Comparison of ENCODE assay signal across 1 cellular context in the genomic region with DNA sequence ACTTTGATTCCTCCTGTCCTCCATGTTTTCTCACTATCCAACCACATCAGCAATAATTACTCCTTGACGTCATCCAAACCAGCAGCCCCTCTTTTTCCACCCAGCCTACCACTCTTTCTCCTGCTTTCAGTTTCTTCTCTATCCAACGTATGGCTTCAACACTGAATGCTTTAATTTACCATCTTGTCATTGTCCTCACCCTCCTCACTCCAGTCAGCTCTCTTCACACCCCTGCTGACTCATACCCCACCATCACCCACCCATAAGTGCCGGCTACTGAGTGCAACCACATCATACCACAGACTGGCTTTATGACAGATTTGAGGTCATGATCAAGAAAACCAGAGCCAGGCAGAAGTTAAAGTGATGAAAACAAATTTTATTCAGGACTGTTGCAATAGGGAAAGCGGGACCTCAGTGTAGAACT.
TF ChIP-seq lines count a peak whose summit lies in the region.

No MANE protein-coding gene starts in this region.

TF ChIP-seq in HepG2, 621 proteins besides CTCF, POLR2A, EP300 and RAD21 (continued from another document):
- TF ChIP-seq ZNF292 (CRISPR knock-in tag; IDR thresholded peaks at IDR 0.05; ENCODE audit: borderline replicate concordance, low read depth) (no peak), CREB1 (IDR thresholded peaks at IDR 0.05) (peak; percentile 79), CREB1 (CRISPR knock-in tag; IDR thresholded peaks at IDR 0.05) (no peak), ZNF768 (CRISPR knock-in tag; IDR thresholded peaks at IDR 0.05) (no peak), ZNF558 (CRISPR knock-in tag; IDR thresholded peaks at IDR 0.05; ENCODE audit: borderline replicate concordance) (no peak), ZNF777 (CRISPR knock-in tag; IDR thresholded peaks at IDR 0.05) (no peak), REPIN1 (CRISPR knock-in tag; IDR thresholded peaks at IDR 0.05; ENCODE audit: borderline replicate concordance, low read depth) (no peak)
- TF ChIP-seq, protein P1, sequence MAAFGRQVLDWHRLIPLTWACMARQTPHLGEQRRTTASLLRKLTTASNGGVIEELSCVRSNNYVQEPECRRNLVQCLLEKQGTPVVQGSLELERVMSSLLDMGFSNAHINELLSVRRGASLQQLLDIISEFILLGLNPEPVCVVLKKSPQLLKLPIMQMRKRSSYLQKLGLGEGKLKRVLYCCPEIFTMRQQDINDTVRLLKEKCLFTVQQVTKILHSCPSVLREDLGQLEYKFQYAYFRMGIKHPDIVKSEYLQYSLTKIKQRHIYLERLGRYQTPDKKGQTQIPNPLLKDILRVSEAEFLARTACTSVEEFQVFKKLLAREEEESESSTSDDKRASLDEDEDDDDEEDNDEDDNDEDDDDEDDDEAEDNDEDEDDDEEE (CRISPR knock-in tag; IDR thresholded peaks at IDR 0.05) = no peak
- TF ChIP-seq, protein P2, sequence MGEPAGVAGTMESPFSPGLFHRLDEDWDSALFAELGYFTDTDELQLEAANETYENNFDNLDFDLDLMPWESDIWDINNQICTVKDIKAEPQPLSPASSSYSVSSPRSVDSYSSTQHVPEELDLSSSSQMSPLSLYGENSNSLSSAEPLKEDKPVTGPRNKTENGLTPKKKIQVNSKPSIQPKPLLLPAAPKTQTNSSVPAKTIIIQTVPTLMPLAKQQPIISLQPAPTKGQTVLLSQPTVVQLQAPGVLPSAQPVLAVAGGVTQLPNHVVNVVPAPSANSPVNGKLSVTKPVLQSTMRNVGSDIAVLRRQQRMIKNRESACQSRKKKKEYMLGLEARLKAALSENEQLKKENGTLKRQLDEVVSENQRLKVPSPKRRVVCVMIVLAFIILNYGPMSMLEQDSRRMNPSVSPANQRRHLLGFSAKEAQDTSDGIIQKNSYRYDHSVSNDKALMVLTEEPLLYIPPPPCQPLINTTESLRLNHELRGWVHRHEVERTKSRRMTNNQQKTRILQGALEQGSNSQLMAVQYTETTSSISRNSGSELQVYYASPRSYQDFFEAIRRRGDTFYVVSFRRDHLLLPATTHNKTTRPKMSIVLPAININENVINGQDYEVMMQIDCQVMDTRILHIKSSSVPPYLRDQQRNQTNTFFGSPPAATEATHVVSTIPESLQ (CRISPR knock-in tag; conservative IDR thresholded peaks at IDR 0.05) = no peak
- TF ChIP-seq, protein P3, sequence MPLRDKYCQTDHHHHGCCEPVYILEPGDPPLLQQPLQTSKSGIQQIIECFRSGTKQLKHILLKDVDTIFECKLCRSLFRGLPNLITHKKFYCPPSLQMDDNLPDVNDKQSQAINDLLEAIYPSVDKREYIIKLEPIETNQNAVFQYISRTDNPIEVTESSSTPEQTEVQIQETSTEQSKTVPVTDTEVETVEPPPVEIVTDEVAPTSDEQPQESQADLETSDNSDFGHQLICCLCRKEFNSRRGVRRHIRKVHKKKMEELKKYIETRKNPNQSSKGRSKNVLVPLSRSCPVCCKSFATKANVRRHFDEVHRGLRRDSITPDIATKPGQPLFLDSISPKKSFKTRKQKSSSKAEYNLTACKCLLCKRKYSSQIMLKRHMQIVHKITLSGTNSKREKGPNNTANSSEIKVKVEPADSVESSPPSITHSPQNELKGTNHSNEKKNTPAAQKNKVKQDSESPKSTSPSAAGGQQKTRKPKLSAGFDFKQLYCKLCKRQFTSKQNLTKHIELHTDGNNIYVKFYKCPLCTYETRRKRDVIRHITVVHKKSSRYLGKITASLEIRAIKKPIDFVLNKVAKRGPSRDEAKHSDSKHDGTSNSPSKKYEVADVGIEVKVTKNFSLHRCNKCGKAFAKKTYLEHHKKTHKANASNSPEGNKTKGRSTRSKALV (CRISPR knock-in tag; IDR thresholded peaks at IDR 0.05) = no peak
- TF ChIP-seq, protein P4, sequence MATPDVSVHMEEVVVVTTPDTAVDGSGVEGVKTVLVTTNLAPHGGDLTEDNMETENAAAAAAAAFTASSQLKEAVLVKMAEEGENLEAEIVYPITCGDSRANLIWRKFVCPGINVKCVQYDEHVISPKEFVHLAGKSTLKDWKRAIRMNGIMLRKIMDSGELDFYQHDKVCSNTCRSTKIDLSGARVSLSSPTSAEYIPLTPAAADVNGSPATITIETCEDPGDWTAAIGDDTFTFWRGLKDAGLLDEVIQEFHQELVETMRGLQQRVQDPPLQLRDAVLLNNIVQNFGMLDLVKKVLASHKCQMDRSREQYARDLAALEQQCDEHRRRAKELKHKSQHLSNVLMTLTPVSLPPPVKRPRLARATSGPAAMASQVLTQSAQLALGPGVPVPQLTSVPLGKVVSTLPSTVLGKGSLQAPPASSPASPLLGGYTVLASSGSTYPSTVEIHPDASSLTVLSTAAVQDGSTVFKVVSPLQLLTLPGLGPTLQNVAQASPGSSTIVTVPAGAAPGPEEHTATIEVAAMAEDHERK (CRISPR knock-in tag; IDR thresholded peaks at IDR 0.05; ENCODE audit: low read depth) = no peak
TF ChIP-seq in HepG2: peak in this region for 2.
